19 cellular contexts compared by ENCODE assay signal in the genomic region with DNA sequence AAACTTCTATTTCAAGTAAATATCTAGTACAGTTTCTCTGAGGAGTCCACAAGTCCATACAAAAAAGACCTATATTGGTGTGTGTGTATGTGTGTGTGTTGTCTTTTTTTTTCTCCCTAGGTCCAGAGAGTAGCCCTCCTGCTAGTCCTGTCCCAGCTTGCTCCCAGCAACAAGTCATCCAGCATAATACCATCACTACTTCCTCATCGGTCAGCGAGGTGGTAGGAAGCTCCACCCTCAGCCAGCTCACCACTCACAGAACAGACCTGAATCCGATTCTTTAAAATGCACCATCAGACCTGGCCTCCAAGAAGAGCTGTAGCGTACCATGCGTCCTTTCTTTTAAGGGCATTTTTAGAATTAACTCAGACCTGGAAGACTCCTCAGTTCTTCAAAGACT.
"Had no signal": no experiment of that assay in that cellular context is flagged by ENCODE, and none has a peak within 500 bp of the region (broad histone marks: within the 10 kb centered on the region; RNA-seq: fewer than 3 reads in every experiment).

No MANE protein-coding gene starts in this region.

- FAIRE-seq: small intestine, TTC549 had no signal

- H3K27me3 ChIP-seq: adrenal gland, neutrophil, thyroid gland had no signal

- ATAC-seq: activated T-helper 17 cell treated with anti-CD3 and anti-CD28 coated beads, Interleukin-2, amount 50 U/mL, for 72 hours; effector memory CD8-positive, alpha-beta T cell; left cardiac atrium; naive thymus-derived CD4-positive, alpha-beta T cell; right cardiac atrium had no signal

- DNase-seq: activated CD4-positive, alpha-beta T cell treated with anti-CD3 and anti-CD28 coated beads, Interleukin-2, amount 50 U/mL, for 1 hour; activated CD4-positive, CD25-positive, alpha-beta regulatory T cell; activated naive CD4-positive, alpha-beta T cell treated with anti-CD3 and anti-CD28 coated beads, Interleukin-2, amount 50 U/mL, for 16 hours; activated T-cell treated with anti-CD3 and anti-CD28 coated beads for 4 hours; adrenal gland; effector memory CD8-positive, alpha-beta T cell; erythroblast; hypothalamus; left cardiac atrium; naive thymus-derived CD4-positive, alpha-beta T cell; right cardiac atrium; small intestine; thyroid gland had no signal

- H3K9me3 ChIP-seq: adrenal gland, neutrophil, thyroid gland had no signal

- H3K27ac Mint-ChIP-seq: activated T-helper 17 cell treated with anti-CD3 and anti-CD28 coated beads, Interleukin-2, amount 50 U/mL, for 72 hours; dendritic cell treated with granulocyte-macrophage colony-stimulating factor and Interleukin-4, amounts not matched to agents 40 ng/mL and 50 ng/mL, for 4 days; effector memory CD8-positive, alpha-beta T cell; naive thymus-derived CD4-positive, alpha-beta T cell had no signal

- H3K4me3 Mint-ChIP-seq: activated T-helper 17 cell treated with anti-CD3 and anti-CD28 coated beads, Interleukin-2, amount 50 U/mL, for 72 hours; central memory CD8-positive, alpha-beta T cell; dendritic cell treated with granulocyte-macrophage colony-stimulating factor and Interleukin-4, amounts not matched to agents 40 ng/mL and 50 ng/mL, for 4 days; effector memory CD8-positive, alpha-beta T cell; naive thymus-derived CD4-positive, alpha-beta T cell had no signal

- H3K36me3 Mint-ChIP-seq: naive thymus-derived CD4-positive, alpha-beta T cell had no signal

- H3K9me3 Mint-ChIP-seq: activated T-helper 17 cell treated with anti-CD3 and anti-CD28 coated beads, Interleukin-2, amount 50 U/mL, for 72 hours; central memory CD8-positive, alpha-beta T cell; dendritic cell treated with granulocyte-macrophage colony-stimulating factor and Interleukin-4, amounts not matched to agents 40 ng/mL and 50 ng/mL, for 4 days; effector memory CD8-positive, alpha-beta T cell; naive thymus-derived CD4-positive, alpha-beta T cell had no signal

- H3K27ac ChIP-seq: adrenal gland, neutrophil, thyroid gland had no signal

- H3K4me1 Mint-ChIP-seq: activated T-helper 17 cell treated with anti-CD3 and anti-CD28 coated beads, Interleukin-2, amount 50 U/mL, for 72 hours; central memory CD8-positive, alpha-beta T cell had no signal

- H3K4me1 ChIP-seq: adrenal gland, thyroid gland had no signal

- H3K36me3 ChIP-seq: adrenal gland, thyroid gland had no signal

- H3K4me3 ChIP-seq: adrenal gland, lung, thyroid gland had no signal
